ENCODE assay signal across 8 cellular contexts in the genomic region with DNA sequence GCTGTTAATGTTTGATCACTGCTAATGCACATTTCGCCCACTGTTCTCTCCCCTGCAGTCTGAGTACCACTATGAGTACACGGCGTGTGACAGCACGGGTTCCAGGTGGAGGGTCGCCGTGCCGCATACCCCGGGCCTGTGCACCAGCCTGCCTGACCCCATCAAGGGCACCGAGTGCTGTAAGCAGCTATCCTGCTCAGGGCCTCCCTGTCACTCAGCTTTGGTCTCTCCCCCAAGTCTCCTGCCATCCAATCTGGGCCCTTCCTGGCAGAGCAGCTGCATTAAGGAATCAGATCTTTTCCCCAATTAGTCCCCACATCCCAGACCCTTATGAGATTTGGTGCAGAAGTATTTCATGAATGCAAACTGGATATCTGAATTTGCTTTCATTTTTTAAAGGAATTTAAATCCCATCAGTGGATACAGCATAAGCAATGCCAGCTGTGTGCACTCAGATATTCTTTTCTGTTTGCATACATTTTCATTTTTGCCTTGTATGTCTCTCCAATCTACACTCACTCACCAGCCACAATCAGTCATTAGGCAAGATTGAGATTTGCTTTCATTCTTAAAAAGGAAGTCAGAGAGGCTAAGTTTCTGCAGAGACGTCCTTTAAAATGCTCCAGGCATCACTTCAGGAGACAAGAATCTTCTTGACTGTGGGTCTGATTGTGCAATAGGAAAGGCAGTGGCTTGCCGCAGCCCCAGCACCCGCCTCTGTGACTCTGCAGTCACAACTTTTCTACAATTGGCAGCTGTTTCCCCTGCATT. TPM values are rescaled to one million over a fixed set of nuclear protein-coding genes. Genes with fewer than 3 reads are reported as not detected.
DNase-seq lines count a peak whose midpoint lies in the region; ATAC-seq lines count a peak whose summit lies in the region.

No MANE protein-coding gene starts in this region.

- H3K36me3 Mint-ChIP-seq in activated naive CD8-positive, alpha-beta T cell treated with anti-CD3 and anti-CD28 coated beads, Interleukin-2, amount 50 U/mL, for 24 hours (ENCODE audit: low read depth): no peaks in the 10 kb centered on the region
- no peaks in the 10 kb centered on the region for H3K36me3 Mint-ChIP-seq in immature natural killer cell

- DNase-seq in COLO829 (ENCODE audit: low spot score): peak; percentile 8
- peak; percentile 43 for DNase-seq in MG63
- DNase-seq in activated naive CD8-positive, alpha-beta T cell treated with anti-CD3 and anti-CD28 coated beads, Interleukin-2, amount 50 U/mL, for 24 hours: peak; percentile 15
- peak; percentile 53 to 66 (median 53) for DNase-seq in immature natural killer cell
- peak; percentile 48 for DNase-seq in stimulated activated CD8-positive, alpha-beta memory T cell treated with anti-CD3 and anti-CD28 coated beads, Interleukin-4, amount 100 ng/mL, for 48 hours
- DNase-seq in cerebellar cortex (ENCODE audit: low spot score): no peak
- DNase-seq in RKO (ENCODE audit: low spot score): no peak

- no peak overlapping the region for H3K4me3 ChIP-seq in MG63

- no peak overlapping the region for H3K4me3 Mint-ChIP-seq in activated naive CD8-positive, alpha-beta T cell treated with anti-CD3 and anti-CD28 coated beads, Interleukin-2, amount 50 U/mL, for 24 hours
- peak overlapping the region; percentile 34 to 77 (median 75) for H3K4me3 Mint-ChIP-seq in immature natural killer cell

- H3K27me3 Mint-ChIP-seq in activated naive CD8-positive, alpha-beta T cell treated with anti-CD3 and anti-CD28 coated beads, Interleukin-2, amount 50 U/mL, for 24 hours: no peaks in the 10 kb centered on the region
- peaks cover 0 to 2% (median 0%) of the 10 kb centered on the region in 3 donors for H3K27me3 Mint-ChIP-seq in immature natural killer cell (ENCODE audit: low read depth in 3 of 3)

- H3K27me3 ChIP-seq in MG63: no peaks in the 10 kb centered on the region

- H3K9me3 Mint-ChIP-seq in activated naive CD8-positive, alpha-beta T cell treated with anti-CD3 and anti-CD28 coated beads, Interleukin-2, amount 50 U/mL, for 24 hours: no peaks in the 10 kb centered on the region
- no peaks in the 10 kb centered on the region for H3K9me3 Mint-ChIP-seq in immature natural killer cell

- H3K27ac Mint-ChIP-seq in activated naive CD8-positive, alpha-beta T cell treated with anti-CD3 and anti-CD28 coated beads, Interleukin-2, amount 50 U/mL, for 24 hours: no peak overlapping the region
- H3K27ac Mint-ChIP-seq in immature natural killer cell: peak overlapping the region; percentile 69 to 97 (median 90)

- H3K4me1 Mint-ChIP-seq in activated naive CD8-positive, alpha-beta T cell treated with anti-CD3 and anti-CD28 coated beads, Interleukin-2, amount 50 U/mL, for 24 hours: peaks cover 17% of the 10 kb centered on the region
- peaks cover 20 to 28% of the 10 kb centered on the region in 2 donors for H3K4me1 Mint-ChIP-seq in immature natural killer cell

- peak; percentile 53 for ATAC-seq in GM21515 (IDR thresholded peaks at IDR 0.05; ENCODE audit: unreplicated experiment)
- peak; percentile 76 for ATAC-seq in activated naive CD8-positive, alpha-beta T cell treated with anti-CD3 and anti-CD28 coated beads, Interleukin-2, amount 50 U/mL, for 24 hours

- H3K36me3 ChIP-seq in MG63: no peaks in the 10 kb centered on the region

- H3K9me3 ChIP-seq in MG63: no peaks in the 10 kb centered on the region

RNA-seq across cellular contexts. Expression of a gene that starts 48.1 kb away (rescaled TPM):
- total RNA-seq in MG63 (2014; rRNA removed; shearing (Covaris generic); ENCODE audit: low replicate concordance): 0.20 TPM in 1 of 2 replicates, not detected in the other
- polyA plus RNA-seq in immature natural killer cell: 1 to 10 TPM in 2 of 3 donors, under 1 TPM in 1; 0.54 to 6.2 (median 3.0) TPM

RNA-seq across cellular contexts. Expression of a gene that starts 51.7 kb away (rescaled TPM):
- 751 and 778 TPM in 2 replicates for total RNA-seq in MG63 (2014; rRNA removed; shearing (Covaris generic); ENCODE audit: low replicate concordance)
- polyA plus RNA-seq in immature natural killer cell: 100 to 1,000 TPM; 123 to 205 (median 149) TPM

Comparison
In these comparisons a context has a peak if more than half of its experiments do, and no peak if none do; other contexts are left out.
1. DNase-seq: peak in COLO829 (single experiment), MG63 (single experiment), activated naive CD8-positive, alpha-beta T cell treated with anti-CD3 and anti-CD28 coated beads, Interleukin-2, amount 50 U/mL, for 24 hours (single experiment), immature natural killer cell (3 of 3) and stimulated activated CD8-positive, alpha-beta memory T cell treated with anti-CD3 and anti-CD28 coated beads, Interleukin-4, amount 100 ng/mL, for 48 hours (single experiment); none in cerebellar cortex (single experiment) and RKO (single experiment).